Comparison of ENCODE assay signal across 27 cellular contexts in the genomic region with DNA sequence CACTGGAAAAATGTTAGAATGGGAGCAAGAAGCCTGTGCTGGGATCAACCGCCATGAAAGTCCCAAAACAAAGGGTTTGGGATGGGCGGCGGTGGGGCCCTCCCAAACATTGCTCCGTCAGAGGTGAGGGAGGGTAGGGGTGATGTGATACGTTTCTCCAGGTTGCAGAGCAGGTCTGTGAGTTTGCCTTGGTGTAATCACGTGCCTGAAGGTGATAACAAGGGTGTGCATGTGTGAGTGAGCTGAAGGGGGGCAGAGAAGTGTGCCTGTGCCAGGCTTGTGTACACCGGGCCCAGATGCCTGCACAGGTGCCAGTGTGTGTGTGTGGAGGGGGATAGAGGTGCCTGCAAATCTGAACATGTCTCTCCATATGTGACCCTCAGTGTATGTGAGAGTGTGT.
"Had no signal": no experiment of that assay in that cellular context is flagged by ENCODE, and none has a peak within 500 bp of the region (broad histone marks: within the 10 kb centered on the region; RNA-seq: fewer than 3 reads in every experiment).

No MANE protein-coding gene starts in this region.

- H3K27ac ChIP-seq: adrenal gland, ascending aorta, gastrocnemius medialis, neutrophil, parathyroid adenoma, right lobe of liver, vagina had no signal

- H3K27me3 ChIP-seq: adrenal gland, ascending aorta, esophagus muscularis mucosa, right lobe of liver, vagina had no signal

- H3K4me1 ChIP-seq: gastrocnemius medialis, parathyroid adenoma, right lobe of liver, vagina had no signal

- H3K36me3 ChIP-seq: adrenal gland, ascending aorta, gastrocnemius medialis, neutrophil, right lobe of liver, vagina had no signal

- H3K9me3 ChIP-seq: adrenal gland, ascending aorta, esophagus muscularis mucosa, gastrocnemius medialis, neutrophil, right lobe of liver, vagina had no signal

- H3K27ac Mint-ChIP-seq: activated naive CD8-positive, alpha-beta T cell; activated T-helper 2 cell treated with anti-CD3 and anti-CD28 coated beads, Interferon-gamma antibody, Interleukin-2, Interleukin-4, amounts not matched to agents 10 μg/mL and 5 μg/mL and 100 μg/mL, durations not matched to agents 14 hours and 24 hours and 36 hours; naive thymus-derived CD4-positive, alpha-beta T cell; stimulated activated effector memory CD8-positive, alpha-beta T cell treated with anti-CD3 and anti-CD28 coated beads, Interleukin-12 subunit alpha, Interleukin-12 subunit beta, amount 100 ng/mL, for 72 hours; T-helper 1 cell treated with Interleukin-12 subunit alpha and Interleukin-12 subunit beta and Interleukin-4 antibody, amounts not matched to agents 30 μg/mL and 1 μg/mL, for 36 hours had no signal

- H2AFZ ChIP-seq: parathyroid adenoma had no signal

- H3K79me2 ChIP-seq: parathyroid adenoma had no signal

- ATAC-seq: activated T-cell treated with anti-CD3 and anti-CD28 coated beads, Interleukin-2, amount 50 U/mL, for 4 hours; gastrocnemius medialis; left cardiac atrium; naive thymus-derived CD4-positive, alpha-beta T cell; right lobe of liver; stimulated activated effector memory CD8-positive, alpha-beta T cell treated with anti-CD3 and anti-CD28 coated beads, Interleukin-12 subunit alpha, Interleukin-12 subunit beta, amount 100 ng/mL, for 72 hours had no signal

- H3K9ac ChIP-seq: parathyroid adenoma had no signal

- H3K4me3 Mint-ChIP-seq: activated naive CD8-positive, alpha-beta T cell; activated T-cell treated with anti-CD3 and anti-CD28 coated beads, Interleukin-2, amount 50 U/mL, for 4 hours; naive thymus-derived CD4-positive, alpha-beta T cell; stimulated activated effector memory CD8-positive, alpha-beta T cell treated with anti-CD3 and anti-CD28 coated beads, Interleukin-12 subunit alpha, Interleukin-12 subunit beta, amount 100 ng/mL, for 72 hours; T-helper 1 cell treated with Interleukin-12 subunit alpha and Interleukin-12 subunit beta and Interleukin-4 antibody, amounts not matched to agents 30 μg/mL and 1 μg/mL, for 36 hours had no signal

- DNase-seq: activated CD4-positive, alpha-beta T cell treated with anti-CD3 and anti-CD28 coated beads for 4 hours; activated CD4-positive, alpha-beta T cell treated with anti-CD3 and anti-CD28 coated beads, Interleukin-2, amount 50 U/mL, for 48 hours; activated CD4-positive, CD25-positive, alpha-beta regulatory T cell; activated CD8-positive, alpha-beta memory T cell treated with anti-CD3 and anti-CD28 coated beads, Interleukin-2, amount 50 U/mL, for 48 hours; activated naive CD4-positive, alpha-beta T cell; activated T-cell treated with anti-CD3 and anti-CD28 coated beads, Interleukin-2, amount 50 U/mL, for 4 hours; adrenal gland; central memory CD4-positive, alpha-beta T cell; effector memory CD4-positive, alpha-beta T cell; gastrocnemius medialis; head of caudate nucleus; left cardiac atrium; mesenchymal stem cell; naive thymus-derived CD4-positive, alpha-beta T cell; right lobe of liver; stimulated activated CD4-positive, alpha-beta T cell treated with anti-CD3 and anti-CD28 coated beads, Interleukin-1b, Interleukin-23, amount 100 ng/mL, for 48 hours; trophoblast cell had no signal

- H3K9me3 Mint-ChIP-seq: activated T-cell treated with anti-CD3 and anti-CD28 coated beads, Interleukin-2, amount 50 U/mL, for 4 hours; activated T-helper 2 cell treated with anti-CD3 and anti-CD28 coated beads, Interferon-gamma antibody, Interleukin-2, Interleukin-4, amounts not matched to agents 10 μg/mL and 5 μg/mL and 100 μg/mL, durations not matched to agents 14 hours and 24 hours and 36 hours; stimulated activated effector memory CD8-positive, alpha-beta T cell treated with anti-CD3 and anti-CD28 coated beads, Interleukin-12 subunit alpha, Interleukin-12 subunit beta, amount 100 ng/mL, for 72 hours; T-helper 1 cell treated with Interleukin-12 subunit alpha and Interleukin-12 subunit beta and Interleukin-4 antibody, amounts not matched to agents 30 μg/mL and 1 μg/mL, for 36 hours had no signal

- H3K36me3 Mint-ChIP-seq: stimulated activated effector memory CD8-positive, alpha-beta T cell treated with anti-CD3 and anti-CD28 coated beads, Interleukin-12 subunit alpha, Interleukin-12 subunit beta, amount 100 ng/mL, for 72 hours had no signal

- H3K4me1 Mint-ChIP-seq: stimulated activated effector memory CD8-positive, alpha-beta T cell treated with anti-CD3 and anti-CD28 coated beads, Interleukin-12 subunit alpha, Interleukin-12 subunit beta, amount 100 ng/mL, for 72 hours had no signal

- H3K4me3 ChIP-seq: adrenal gland, ascending aorta, esophagus muscularis mucosa, gastrocnemius medialis, right lobe of liver, skin epidermis, vagina had no signal
